In the genomic region with DNA sequence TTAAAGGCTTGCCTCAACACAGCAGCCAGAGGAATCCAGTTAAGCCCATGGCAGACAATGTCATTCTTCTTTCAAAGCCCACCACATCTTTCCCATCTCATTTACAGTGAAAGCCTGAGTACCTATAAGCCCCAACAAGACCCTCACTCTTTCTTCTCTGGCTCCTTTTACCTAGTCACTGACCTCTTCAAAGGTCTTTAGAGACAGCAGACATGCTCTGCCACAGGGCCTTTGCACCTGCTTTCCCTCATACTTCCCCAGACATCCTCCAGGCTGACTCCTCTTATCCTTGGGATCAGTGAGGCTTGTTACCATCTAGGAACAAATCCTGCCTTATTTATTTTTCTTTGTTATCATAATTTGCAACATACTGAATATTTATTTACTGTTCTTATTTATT, we compare ENCODE assay signal across 23 cellular contexts. TPM values are rescaled to one million over a fixed set of nuclear protein-coding genes. Genes with fewer than 3 reads are reported as not detected.
DNase-seq lines count a peak whose midpoint lies in the region; ATAC-seq, FAIRE-seq and TF ChIP-seq lines count a peak whose summit lies in the region.
"Had no signal": no experiment of that assay in that cellular context is flagged by ENCODE, and none has a peak within 500 bp of the region (broad histone marks: within the 10 kb centered on the region; RNA-seq: fewer than 3 reads in every experiment).

No MANE protein-coding gene starts in this region.

- ATAC-seq in K562 (no peak), omental fat pad (ENCODE audit: low FRiP score) (no peak)
- ATAC-seq: A549; CD8-positive, alpha-beta T cell had no signal

- no peak for TF ChIP-seq CTCF in HEK293 (tag by site-specific recombination; IDR thresholded peaks at IDR 0.05)
- TF ChIP-seq CTCF in K562 (IDR thresholded peaks at IDR 0.05 in 2 of 3, conservative IDR thresholded peaks at IDR 0.05 in 1 of 3; ENCODE audit: insufficient read depth in 2 of 3, low read depth in 1 of 3, low read length in 3 of 3), result no peak
- TF ChIP-seq CTCF in nephron (IDR thresholded peaks at IDR 0.05; ENCODE audit: unreplicated experiment in 3 of 3), result no peak
- TF ChIP-seq CTCF in omental fat pad (IDR thresholded peaks at IDR 0.05), result no peak

- no peaks in the 10 kb centered on the region for H3K27me3 ChIP-seq in K562 (ENCODE audit: control insufficient read depth in 2 of 2, insufficient read depth in 2 of 2, low read length in 2 of 2)
- H3K27me3 ChIP-seq: BLaER1 treated with 17β-estradiol and CSF1 and Interleukin-3, amounts not matched to agents 10 nM and 100 nM had no signal

- no TSS peak for BruUV-seq in K562 (replicated peaks; lab: Mats Ljungman, UMichigan)

- TF ChIP-seq RAD21 in K562 (CRISPR knock-in tag; conservative IDR thresholded peaks at IDR 0.05 in 1 of 2, IDR thresholded peaks at IDR 0.05 in 1 of 2), result no peak

- CTCF ChIA-PET in HEK293 (lab: Yijun Ruan, JAX), result no interaction called here
- CTCF ChIA-PET in K562 (lab: Yijun Ruan, JAX; ENCODE audit: low intra/inter-chr PET ratio), result no interaction called here

- H3K27me3 Mint-ChIP-seq in nephron (ENCODE audit: low read depth), result no peaks in the 10 kb centered on the region

- no peak overlapping the region for H3K4me3 ChIP-seq in HEK293 (ENCODE audit: low read depth, low read length)
- no peak overlapping the region for H3K4me3 ChIP-seq in K562
- H3K4me3 ChIP-seq: A549; BLaER1 treated with 17β-estradiol and CSF1 and Interleukin-3, amounts not matched to agents 10 nM and 100 nM had no signal

- POLR2A ChIA-PET in HEK293 (lab: Yijun Ruan, JAX), result no interaction called here
- POLR2A ChIA-PET in K562 (lab: Yijun Ruan, JAX), result no interaction called here

- H3K9me3 ChIP-seq in HEK293 (ENCODE audit: control insufficient read depth, insufficient read depth, low read depth, low read length) (no peaks in the 10 kb centered on the region), K562 (replicated peaks; ENCODE audit: control insufficient read depth, insufficient read depth, low read depth, low read length) (no peaks in the 10 kb centered on the region)
- H3K9me3 ChIP-seq: A549, Caco-2 had no signal

- no peak overlapping the region for H3K4me2 ChIP-seq in K562 (ENCODE audit: insufficient read depth, low read length)
- H3K4me2 ChIP-seq: A549; BLaER1 treated with 17β-estradiol and CSF1 and Interleukin-3, amounts not matched to agents 10 nM and 100 nM had no signal

- TF ChIP-seq EP300 in K562 (IDR thresholded peaks at IDR 0.05; ENCODE audit: low read length), result no peak

- H3K27ac ChIP-seq in HEK293 (ENCODE audit: extremely low read depth, low read depth, low read length), result no peak overlapping the region
- no peak overlapping the region for H3K27ac ChIP-seq in K562 (ENCODE audit: extremely low read depth, low read depth, low read length)
- H3K27ac ChIP-seq: 22Rv1; A549; BLaER1 treated with 17β-estradiol and CSF1 and Interleukin-3, amounts not matched to agents 10 nM and 100 nM; C4-2B had no signal

- intact Hi-C loops in K562 (cut with micrococcal nuclease), result no loop called here

- DNase-seq in K562 (ENCODE audit: extremely low read depth in 1 of 4, low spot score in 3 of 4) (no peak), omental fat pad (ENCODE audit: low spot score) (no peak), NCI-H345 treated with DMSO at 0.1 percent for 48 hours (lab: John Stamatoyannopoulos, UW; ENCODE audit: unreplicated experiment) (no peak)
- DNase-seq: AML-193; Caco-2; Calu3; CD4-positive, alpha-beta T cell; CD8-positive, alpha-beta T cell; DMS79 treated with DMSO at 0.1 percent for 48 hours; GF-D8 had no signal

- H3K79me2 ChIP-seq in K562 (ENCODE audit: control insufficient read depth, insufficient read depth, low read length), result no peaks in the 10 kb centered on the region

- in situ Hi-C loops in K562 (cut with MboI), result loop anchor here (5.0 kb wide), 1 partner anchor 180 kb away; no protein-coding TSS in a partner anchor

- no peak overlapping the region for H2AFZ ChIP-seq in K562 (ENCODE audit: low read depth, low read length)

- no peaks in the 10 kb centered on the region for H3K9me1 ChIP-seq in K562 (ENCODE audit: control insufficient read depth, insufficient read depth, low read length)

- no peaks in the 10 kb centered on the region for H3K36me3 Mint-ChIP-seq in nephron (ENCODE audit: low read depth)
- H3K36me3 Mint-ChIP-seq: CD8-positive, alpha-beta T cell had no signal

- H3K4me1 Mint-ChIP-seq in nephron, result peaks cover 16% of the 10 kb centered on the region
- H3K4me1 Mint-ChIP-seq: B cell had no signal

- no peak for FAIRE-seq in K562 (lab: Jason Lieb, UNC)
- FAIRE-seq: A549, D721Med, G401.6, GM12891, GM19239 had no signal

- no peaks in the 10 kb centered on the region for H3K4me1 ChIP-seq in HEK293 (ENCODE audit: control insufficient read depth, insufficient read depth, low read length)
- H3K4me1 ChIP-seq in K562 (replicated peaks in 1 of 2; ENCODE audit: control insufficient read depth in 2 of 2, insufficient read depth in 2 of 2, low read length in 2 of 2), result no peaks in the 10 kb centered on the region
- H3K4me1 ChIP-seq: A549 had no signal

- no peak for TF ChIP-seq POLR2A in K562 (conservative IDR thresholded peaks at IDR 0.05)

- H4K20me1 ChIP-seq in K562 (replicated peaks; ENCODE audit: control insufficient read depth, insufficient read depth, low read length), result no peaks in the 10 kb centered on the region
- H4K20me1 ChIP-seq: BLaER1 treated with 17β-estradiol and CSF1 and Interleukin-3, amounts not matched to agents 10 nM and 100 nM had no signal

- no peak overlapping the region for H3K9ac ChIP-seq in K562 (ENCODE audit: insufficient read depth in 1 of 2, low read depth in 2 of 2, low read length in 2 of 2)
- H3K9ac ChIP-seq: BLaER1 treated with 17β-estradiol and CSF1 and Interleukin-3, amounts not matched to agents 10 nM and 100 nM had no signal

- H3K36me3 ChIP-seq in HEK293 (ENCODE audit: control insufficient read depth in 2 of 2, insufficient read depth in 1 of 2, low read length in 2 of 2), result no peaks in the 10 kb centered on the region
- H3K36me3 ChIP-seq in K562 (ENCODE audit: control insufficient read depth, insufficient read depth, low read length), result no peaks in the 10 kb centered on the region
- H3K36me3 ChIP-seq: BLaER1 treated with 17β-estradiol and CSF1 and Interleukin-3, amounts not matched to agents 10 nM and 100 nM had no signal

- peaks cover 4% of the 10 kb centered on the region for H3K9me3 Mint-ChIP-seq in nephron
- H3K9me3 Mint-ChIP-seq: CD4-positive, alpha-beta T cell; CD8-positive, alpha-beta T cell had no signal

- no peak overlapping the region for H3K4me3 Mint-ChIP-seq in nephron
- H3K4me3 Mint-ChIP-seq: B cell; CD4-positive, alpha-beta T cell; CD8-positive, alpha-beta T cell had no signal

- H3K27ac Mint-ChIP-seq in nephron, result peak overlapping the region in 2 of 3 experiments; percentile 89 to 95
- H3K27ac Mint-ChIP-seq: B cell; CD4-positive, alpha-beta T cell; CD8-positive, alpha-beta T cell had no signal

TF ChIP-seq in HEK293, 187 proteins besides CTCF, POLR2A, EP300 and RAD21:
- TF ChIP-seq ZNF830 (tag by site-specific recombination; IDR thresholded peaks at IDR 0.05; ENCODE audit: low read depth), result no peak
- TF ChIP-seq, protein P1, sequence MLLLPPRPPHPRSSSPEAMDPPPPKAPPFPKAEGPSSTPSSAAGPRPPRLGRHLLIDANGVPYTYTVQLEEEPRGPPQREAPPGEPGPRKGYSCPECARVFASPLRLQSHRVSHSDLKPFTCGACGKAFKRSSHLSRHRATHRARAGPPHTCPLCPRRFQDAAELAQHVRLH (tag by site-specific recombination; IDR thresholded peaks at IDR 0.05), result no peak
- TF ChIP-seq KLF7 (tag by site-specific recombination; IDR thresholded peaks at IDR 0.05; ENCODE audit: borderline replicate concordance), result no peak
- TF ChIP-seq ZNF623 (tag by site-specific recombination; IDR thresholded peaks at IDR 0.05), result peak; percentile 91

TF ChIP-seq in K562, 482 proteins besides CTCF, POLR2A, EP300 and RAD21:
- TF ChIP-seq ZC3H11A (IDR thresholded peaks at IDR 0.05; ENCODE audit: low read depth, low read length) (no peak), MAFG (tag; conservative IDR thresholded peaks at IDR 0.05) (no peak), RBM25 (IDR thresholded peaks at IDR 0.05; ENCODE audit: low read depth, low read length, severe bottlenecking) (peak; percentile 67), ARNT (IDR thresholded peaks at IDR 0.05) (no peak), ZNF589 (CRISPR knock-in tag; IDR thresholded peaks at IDR 0.05; ENCODE audit: low read depth) (no peak), ZNF707 (CRISPR knock-in tag; conservative IDR thresholded peaks at IDR 0.05) (no peak), BCOR (IDR thresholded peaks at IDR 0.05) (0 out of 2 replicates have a peak, but pooled peaks have one; percentile 16)

RNA-seq across cellular contexts. Expression of a gene that starts 17.8 kb away (rescaled TPM):
- total RNA-seq in K562 (2011; cell fraction: chromatin; rRNA removed; ENCODE audit: low replicate concordance), result not detected in 2 replicates
- total RNA-seq in K562 (2011; cell fraction: nucleolus; rRNA removed), result not detected in 2 replicates
- total RNA-seq in K562 (2011; cell fraction: nucleoplasm; rRNA removed), result not detected in 2 replicates
- total RNA-seq in K562 (2014; rRNA removed) (not detected in 2 replicates), K562 (2014; rRNA removed; fragmentation: Illumina TruSeq; extraction: Trizol) (not detected in 2 replicates), K562 (2015; rRNA removed; fragmentation: Illumina TruSeq; extraction: Trizol) (not detected in 2 replicates), K562 (2021) (not detected in 2 replicates), omental fat pad (not detected)
- polyA plus RNA-seq in K562 (2011; rRNA removed) (not detected in 2 replicates), K562 (2014; fragmentation: Illumina TruSeq; extraction: Trizol) (not detected in 2 replicates), K562 (2014; fragmentation: Nextera tagmentation; extraction: Ambion mirVana) (not detected), K562 (2014; rRNA removed) (not detected in 2 replicates)
- polyA plus RNA-seq in K562 (2011; cell fraction: cytosol; rRNA removed), result not detected in 2 replicates
- polyA plus RNA-seq in K562 (2011; cell fraction: nucleus; rRNA removed), result not detected in 2 replicates
- polyA plus RNA-seq in K562 (2012), result not detected in 2 replicates
- polyA minus RNA-seq in K562 (2011; rRNA and poly(A)+ RNA removed), result not detected in 2 replicates
- not detected in 2 replicates for polyA minus RNA-seq in K562 (2011; cell fraction: cytosol; rRNA and poly(A)+ RNA removed)
- polyA minus RNA-seq in K562 (2011; cell fraction: nucleus; rRNA and poly(A)+ RNA removed), result not detected in 2 replicates
- total RNA-seq: A172; B cell; Calu3; CD8-positive, alpha-beta T cell had no signal
- polyA plus RNA-seq: BJ had no signal
